In genomic region chr10:63614371-63614891, GRCh38 we compare ENCODE assay signal across 14 cellular contexts.
DNase-seq lines count a peak whose midpoint lies in the region; ATAC-seq and TF ChIP-seq lines count a peak whose summit lies in the region.
"Had no signal": no experiment of that assay in that cellular context is flagged by ENCODE, and none has a peak within 500 bp of the region (broad histone marks: within the 10 kb centered on the region; RNA-seq: fewer than 3 reads in every experiment).

No MANE protein-coding gene starts in this region.

- H3K4me3 ChIP-seq in A673 (ENCODE audit: low read depth, low read length, poor library complexity, severe bottlenecking): no peak overlapping the region
- H3K4me3 ChIP-seq: GM23338 had no signal

- no peak overlapping the region for H3K9ac ChIP-seq in H9 (ENCODE audit: extremely low read depth, insufficient read length, low read length)

- H3K4ac ChIP-seq in H9 (ENCODE audit: low read depth, low read length): no peak overlapping the region

- TF ChIP-seq CTCF in A673 (conservative IDR thresholded peaks at IDR 0.05; ENCODE audit: low read depth, low read length): no peak
- no peak for TF ChIP-seq CTCF in H9 (conservative IDR thresholded peaks at IDR 0.05)
- no peak for TF ChIP-seq CTCF in GM13977 (IDR thresholded peaks at IDR 0.05; ENCODE audit: extremely low read depth, insufficient read depth, missing control alignments)

- POLR2A ChIA-PET in A673 (lab: Charles Lee; ENCODE audit: low non-redundant PET): interaction anchor here (0.6 kb wide), 1 partner anchor 351 kb away, joined by 9 read pairs; no protein-coding TSS in a partner anchor

- in situ Hi-C loops in GM13977 (cut with MboI; ENCODE audit: low pct_unique_long_range_greater_than_20kb, low sequenced_read_pairs, unreplicated experiment): no loop called here

- no peak overlapping the region for H3K4me2 ChIP-seq in H9 (ENCODE audit: insufficient read depth, insufficient read length, low read length)
- H3K4me2 ChIP-seq: GM23338 had no signal

- no peak overlapping the region for H3K23ac ChIP-seq in H9 (ENCODE audit: insufficient read length, low read depth, low read length)

- no peaks in the 10 kb centered on the region for H3K23me2 ChIP-seq in H9 (ENCODE audit: insufficient read length, low read depth, low read length, poor library complexity, severe bottlenecking)

- no peaks in the 10 kb centered on the region for H3K9me3 ChIP-seq in A673 (ENCODE audit: low read depth, low read length, poor library complexity, severe bottlenecking)
- H3K9me3 ChIP-seq in H9 (ENCODE audit: control insufficient read depth, low read depth, low read length): no peaks in the 10 kb centered on the region

- H2BK12ac ChIP-seq in H9 (ENCODE audit: insufficient read length, low read depth, low read length): no peak overlapping the region

- H3K36me3 Mint-ChIP-seq in H9 (ENCODE audit: insufficient read depth in 1 of 3, low read depth in 3 of 3): peaks cover 0 to 10% (median 9%) of the 10 kb centered on the region in 3 experiments; a peak in 4 of 7 replicates

- no peak overlapping the region for H4K5ac ChIP-seq in H9 (ENCODE audit: insufficient read length, low read depth, low read length)

- no CpG with 5 or more reads among the region's 2 CpGs for WGBS in H9 (ENCODE audit: extremely low coverage, insufficient read length, low lambda C conversion rate)

- H3K27me3 ChIP-seq in A673 (replicated peaks; ENCODE audit: insufficient read depth, low read depth, low read length, poor library complexity) (no peaks in the 10 kb centered on the region), H9 (ENCODE audit: insufficient read depth, low read length) (no peaks in the 10 kb centered on the region)

- CTCF ChIA-PET in A673 (lab: Charles Lee): no interaction called here

- H3K27ac ChIP-seq in A673 (ENCODE audit: low read depth, low read length, poor library complexity, severe bottlenecking): peak overlapping the region; percentile 70
- H3K27ac ChIP-seq in H9 (ENCODE audit: insufficient read length, low read depth, low read length): no peak overlapping the region

- H3K14ac ChIP-seq in H9 (ENCODE audit: insufficient read depth, low read length): no peak overlapping the region

- H3K4me1 Mint-ChIP-seq in H9: peaks cover 9 to 15% of the 10 kb centered on the region in 2 experiments; a peak in 3 of 4 replicates
- H3K4me1 Mint-ChIP-seq: central memory CD8-positive, alpha-beta T cell had no signal

- H3T11ph ChIP-seq in H9 (ENCODE audit: low read length): no peak overlapping the region

- no peak overlapping the region for H2BK15ac ChIP-seq in H9 (ENCODE audit: low read depth, low read length)

- no peak overlapping the region for H2AK5ac ChIP-seq in H9 (ENCODE audit: insufficient read length, low read length)

- no peak overlapping the region for H2BK20ac ChIP-seq in H9 (ENCODE audit: low read depth, low read length, poor library complexity, severe bottlenecking)

- no peak overlapping the region for H2BK120ac ChIP-seq in H9 (ENCODE audit: low read depth, low read length, poor library complexity, severe bottlenecking)

- intact Hi-C loops in A673 (cut with micrococcal nuclease; ENCODE audit: unreplicated experiment): no loop called here

- peaks cover 39% of the 10 kb centered on the region for H3K4me1 ChIP-seq in A673 (ENCODE audit: insufficient read depth, low read length, poor library complexity, severe bottlenecking)
- H3K4me1 ChIP-seq in H9 (ENCODE audit: insufficient read depth, low read length): no peaks in the 10 kb centered on the region

- H3K27me3 Mint-ChIP-seq in H9 (ENCODE audit: low read depth): no peaks in the 10 kb centered on the region
- H3K27me3 Mint-ChIP-seq: B cell; central memory CD8-positive, alpha-beta T cell had no signal

- H3K27ac Mint-ChIP-seq in H9: peak overlapping the region; percentile 5 to 78 (median 73); a peak in 4 of 7 replicates
- H3K27ac Mint-ChIP-seq: B cell, GM23338 had no signal

- H3K79me2 ChIP-seq in H9 (ENCODE audit: insufficient read depth, low read length): no peaks in the 10 kb centered on the region

- DNase-seq in A673 (ENCODE audit: low spot score) (peak; percentile 66), H9 (no peak), amniotic epithelial cell (ENCODE audit: low read depth) (peak; percentile 52), inferior parietal cortex (ENCODE audit: extremely low spot score) (peak; percentile 17), DMS79 (lab: John Stamatoyannopoulos, UW) (no peak), GM13977 (ENCODE audit: low spot score) (no peak)
- DNase-seq: GF-D8; kidney glomerular epithelial cell; stimulated activated CD4-positive, alpha-beta T cell treated with anti-CD3 and anti-CD28 coated beads, Interleukin-4, amount 100 ng/mL, for 24 hours had no signal

- H3K56ac ChIP-seq in H9 (ENCODE audit: insufficient read length, low read depth, low read length): no peak overlapping the region

- no peak overlapping the region for H2BK5ac ChIP-seq in H9 (ENCODE audit: insufficient read length, low read length)

- H2AFZ ChIP-seq in H9 (ENCODE audit: low read length): no peak overlapping the region
- H2AFZ ChIP-seq: GM23338 had no signal

- no peak overlapping the region for H4K91ac ChIP-seq in H9 (ENCODE audit: insufficient read length, low read depth, low read length)

- no peak overlapping the region for H3K4me3 Mint-ChIP-seq in H9
- H3K4me3 Mint-ChIP-seq: B cell; central memory CD8-positive, alpha-beta T cell; GM23338 had no signal

- no peak for ATAC-seq in HG02588 (IDR thresholded peaks at IDR 0.05; ENCODE audit: unreplicated experiment)
- no peak for ATAC-seq in GM18520 (IDR thresholded peaks at IDR 0.05; ENCODE audit: unreplicated experiment)
- ATAC-seq: GM23338 had no signal

- no TSS peak for BruUV-seq in A673 (replicated peaks; lab: Mats Ljungman, UMichigan)

- H3K36me3 ChIP-seq in A673 (ENCODE audit: insufficient read depth, low read length, poor library complexity, severe bottlenecking): no peaks in the 10 kb centered on the region

- H4K8ac ChIP-seq in H9 (replicated peaks; ENCODE audit: insufficient read length, low read depth, low read length): no peak overlapping the region

- H3K18ac ChIP-seq in H9 (ENCODE audit: insufficient read length, low read depth, low read length): no peak overlapping the region

- no peaks in the 10 kb centered on the region for H4K20me1 ChIP-seq in H9 (ENCODE audit: control insufficient read depth, insufficient read depth, insufficient read length)

- no peaks in the 10 kb centered on the region for H3K79me1 ChIP-seq in H9 (ENCODE audit: insufficient read depth, low read depth, low read length, poor library complexity, severe bottlenecking)

- no peaks in the 10 kb centered on the region for H3K9me3 Mint-ChIP-seq in H9
- H3K9me3 Mint-ChIP-seq: central memory CD8-positive, alpha-beta T cell; GM23338 had no signal

Comparison
In these comparisons a context has a peak if more than half of its experiments do, and no peak if none do; other contexts are left out.
1. DNase-seq: peak in A673 (single experiment), amniotic epithelial cell (single experiment) and inferior parietal cortex (single experiment); none in H9 (single experiment), DMS79 (single experiment) and GM13977 (single experiment).